ENCODE assay signal across 1 cellular context in the genomic region with DNA sequence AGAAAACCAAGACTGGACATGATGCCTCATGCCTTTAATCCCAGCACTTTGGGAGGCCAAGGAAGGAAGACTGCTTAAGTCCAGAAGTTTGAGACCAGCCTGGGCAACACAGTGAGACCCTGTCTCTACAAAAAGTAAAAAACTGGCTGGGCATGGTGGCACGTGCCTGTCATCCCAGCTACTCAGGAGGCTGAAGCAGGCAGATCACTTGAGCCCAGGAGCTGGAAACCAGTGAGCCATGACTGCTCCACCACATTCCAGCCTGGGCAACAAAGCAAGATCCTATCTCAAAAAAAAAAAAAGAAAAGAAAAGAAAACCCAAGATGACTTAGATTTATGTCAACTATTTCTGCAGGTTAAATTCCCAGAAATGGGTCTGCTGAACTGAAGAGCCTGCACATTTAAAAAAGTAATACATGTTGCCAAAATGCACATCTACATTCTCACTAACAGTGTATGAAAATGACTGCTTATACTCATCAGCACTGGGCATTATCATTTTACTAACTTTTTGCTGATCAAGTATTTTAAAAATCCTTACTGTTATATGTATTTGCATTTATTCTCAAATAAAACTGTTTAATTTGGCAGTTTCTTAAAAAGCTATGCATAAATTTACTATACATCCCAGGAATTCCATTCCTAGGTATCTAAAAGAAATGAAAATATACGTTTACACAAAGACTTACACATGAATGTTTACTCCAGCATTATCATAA.
TF ChIP-seq lines count a peak whose summit lies in the region.

No MANE protein-coding gene starts in this region.

TF ChIP-seq in HepG2, 621 proteins besides CTCF, POLR2A, EP300 and RAD21 (continued from another document):
- TF ChIP-seq ZNF121 (CRISPR knock-in tag; IDR thresholded peaks at IDR 0.05) (peak; percentile 69), ZMYM3 (CRISPR knock-in tag; IDR thresholded peaks at IDR 0.05) (no peak), CEBPG (CRISPR knock-in tag; IDR thresholded peaks at IDR 0.05) (no peak), MAFK (conservative IDR thresholded peaks at IDR 0.05 in 1 of 2, IDR thresholded peaks at IDR 0.05 in 1 of 2; ENCODE audit: low read length in 2 of 2) (peak; percentile 13 to 54; a peak in 2 of 4 replicates)
